In the genomic region with DNA sequence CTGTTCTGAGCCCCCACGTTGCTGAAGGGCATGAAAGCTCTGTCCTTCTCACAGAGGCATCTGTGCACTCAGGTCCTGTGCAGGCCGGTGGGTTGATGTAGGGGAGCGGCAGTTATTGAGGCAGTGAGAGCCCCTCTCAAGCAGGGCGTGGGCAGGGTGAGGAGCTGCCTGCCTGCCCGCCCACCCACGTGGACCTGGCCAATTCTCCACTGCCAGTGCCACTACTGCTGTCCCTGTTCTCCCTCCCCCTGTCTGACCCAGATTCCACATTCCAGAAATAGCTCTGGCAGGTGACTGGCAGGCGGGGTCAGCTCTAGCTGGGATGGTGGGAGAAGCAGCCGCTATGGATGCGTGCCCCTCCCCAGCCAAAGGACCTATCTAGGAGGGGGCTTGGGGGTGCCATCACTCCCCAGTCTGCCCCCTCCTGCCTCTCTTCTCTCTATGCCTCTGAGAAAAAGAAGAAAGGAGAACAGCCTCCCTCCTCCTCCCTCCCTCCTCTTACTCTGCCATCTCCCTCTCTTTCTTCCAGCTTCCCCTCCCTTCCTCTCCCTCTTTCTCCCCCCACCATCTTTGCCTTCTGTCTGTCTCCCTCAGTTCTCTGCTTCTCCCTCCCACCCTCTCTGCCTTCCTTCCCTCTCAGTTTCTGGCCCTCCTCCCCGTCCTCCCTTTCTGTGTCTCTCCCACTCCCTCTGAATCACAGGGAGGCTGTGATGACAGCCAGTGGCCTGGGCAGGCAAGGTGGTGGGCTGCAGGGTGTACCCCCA, we compare ENCODE assay signal across 8 cellular contexts.
DNase-seq lines count a peak whose midpoint lies in the region; ATAC-seq, FAIRE-seq and TF ChIP-seq lines count a peak whose summit lies in the region.
"Had no signal": no experiment of that assay in that cellular context is flagged by ENCODE, and none has a peak within 500 bp of the region (broad histone marks: within the 10 kb centered on the region; RNA-seq: fewer than 3 reads in every experiment).

No MANE protein-coding gene starts in this region.

- H3K79me2 ChIP-seq in PC-9 (ENCODE audit: low read depth) (no peaks in the 10 kb centered on the region), H1 (ENCODE audit: control insufficient read depth in 1 of 2, insufficient read depth in 2 of 2, low read length in 2 of 2) (no peaks in the 10 kb centered on the region)

- no peak overlapping the region for H3K14ac ChIP-seq in H1 (ENCODE audit: insufficient read length)

- H2BK12ac ChIP-seq in H1 (ENCODE audit: low read depth, low read length) = peak overlapping the region; percentile 62

- H4K91ac ChIP-seq in H1 (replicated peaks; ENCODE audit: insufficient read length, low read length) = peak overlapping the region; percentile 70

- H3F3A ChIP-seq in PC-9 (ENCODE audit: insufficient read depth, low read depth) = no peaks in the 10 kb centered on the region

- peak overlapping the region; percentile 12 for H3K4ac ChIP-seq in H1 (replicated peaks; ENCODE audit: insufficient read length, low read depth, low read length)

- H3K79me1 ChIP-seq in H1 (ENCODE audit: low read depth, low read length) = no peaks in the 10 kb centered on the region

- no peak overlapping the region for H3K23ac ChIP-seq in H1 (ENCODE audit: insufficient read length)

- no peaks in the 10 kb centered on the region for H3K36me3 Mint-ChIP-seq in mesothelial cell of epicardium
- H3K36me3 Mint-ChIP-seq in activated naive CD4-positive, alpha-beta T cell treated with anti-CD3 and anti-CD28 coated beads for 36 hours (ENCODE audit: low read depth) = no peaks in the 10 kb centered on the region

- H3K9me2 ChIP-seq in PC-9 (ENCODE audit: insufficient read depth) = no peaks in the 10 kb centered on the region

- no peak for TF ChIP-seq CTCF in PC-9 (conservative IDR thresholded peaks at IDR 0.05)
- TF ChIP-seq CTCF in H1 (IDR thresholded peaks at IDR 0.05; ENCODE audit: control extremely low read depth in 1 of 3, insufficient read depth in 1 of 3, low read depth in 1 of 3, low read length in 3 of 3) = no peak
- no peak for TF ChIP-seq CTCF in mesothelial cell of epicardium (IDR thresholded peaks at IDR 0.05; ENCODE audit: unreplicated experiment)
- TF ChIP-seq CTCF in tibial artery (IDR thresholded peaks at IDR 0.05) = no peak
- no peak for TF ChIP-seq CTCF in GM13976 (IDR thresholded peaks at IDR 0.05; ENCODE audit: borderline replicate concordance, control extremely low read depth, extremely low read depth, insufficient read depth, missing control alignments)

- H2BK15ac ChIP-seq in H1 (ENCODE audit: low read length) = no peak overlapping the region; the same call in 1 of the 2 replicates

- peak overlapping the region; percentile 62; the same call in 1 of the 2 replicates for H4K8ac ChIP-seq in H1 (ENCODE audit: extremely low read depth, insufficient read depth, low read length)

- ATAC-seq in GM19035 (IDR thresholded peaks at IDR 0.05; ENCODE audit: unreplicated experiment) = no peak
- ATAC-seq: activated CD4-positive, alpha-beta T cell treated with anti-CD3 and anti-CD28 coated beads for 36 hours had no signal

- DNase-seq in PC-9 = peak in 1 of 2 experiments; percentile 58
- peak in 1 of 2 experiments; percentile 54 for DNase-seq in H1 (ENCODE audit: low read depth in 1 of 2, low spot score in 2 of 2)
- DNase-seq in mesothelial cell of epicardium (ENCODE audit: low spot score in 2 of 2, unreplicated experiment in 2 of 2) = peak in 1 of 2 experiments; percentile 60
- DNase-seq in tibial artery = peak in 1 of 2 donors; percentile 74
- DNase-seq in GM13976 (ENCODE audit: low spot score) = no peak
- DNase-seq in activated naive CD4-positive, alpha-beta T cell treated with anti-CD3 and anti-CD28 coated beads for 36 hours = no peak
- DNase-seq: activated CD4-positive, alpha-beta T cell treated with anti-CD3 and anti-CD28 coated beads for 36 hours had no signal

- intact Hi-C loops in PC-9 (cut with micrococcal nuclease; ENCODE audit: unreplicated experiment) = no loop called here
- intact Hi-C loops in tibial artery (cut with DNase I; ENCODE audit: low total_unique reads) = no loop called here
- intact Hi-C loops in activated naive CD4-positive, alpha-beta T cell treated with anti-CD3 and anti-CD28 coated beads for 36 hours (cut with micrococcal nuclease) = no loop called here

- WGBS in H1 (ENCODE audit: extremely low coverage in 1 of 2, insufficient coverage in 1 of 2, insufficient read length in 1 of 2, insufficient replicate concordance in 2 of 2, low coverage in 1 of 2, low lambda C conversion rate in 2 of 2, missing lambda C conversion rate in 1 of 2), 2 experiments = 52% methylated on average over 10 of the region's 10 CpGs; no CpG with 5 or more reads in 1 of the 2 experiments

- H4K5ac ChIP-seq in H1 (ENCODE audit: insufficient read length, low read depth, low read length) = no peak overlapping the region

- H2BK120ac ChIP-seq in H1 (replicated peaks; ENCODE audit: low read depth, low read length) = no peak overlapping the region

- H3K4me1 ChIP-seq in PC-9 (replicated peaks; ENCODE audit: insufficient read depth) (peaks cover 7% of the 10 kb centered on the region), H1 (replicated peaks in 1 of 4; ENCODE audit: control insufficient read depth in 3 of 4, insufficient read depth in 4 of 4, low read length in 3 of 4) (peaks cover 3 to 12% (median 9%) of the 10 kb centered on the region in 4 experiments), tibial artery (peaks cover 0 to 16% (median 13%) of the 10 kb centered on the region in 4 donors)

- no peak for TF ChIP-seq EP300 in H1 (IDR thresholded peaks at IDR 0.05; ENCODE audit: borderline replicate concordance in 1 of 2, low read depth in 2 of 2, low read length in 2 of 2)

- H4K20me1 ChIP-seq in PC-9 (ENCODE audit: insufficient read depth) (no peaks in the 10 kb centered on the region), H1 (replicated peaks in 1 of 2; ENCODE audit: control insufficient read depth in 1 of 2, insufficient read depth in 2 of 2, low read length in 2 of 2) (no peaks in the 10 kb centered on the region)

- peak overlapping the region; percentile 7 for H3K4me3 Mint-ChIP-seq in mesothelial cell of epicardium
- no peak overlapping the region for H3K4me3 Mint-ChIP-seq in activated naive CD4-positive, alpha-beta T cell treated with anti-CD3 and anti-CD28 coated beads for 36 hours
- H3K4me3 Mint-ChIP-seq: activated CD4-positive, alpha-beta T cell treated with anti-CD3 and anti-CD28 coated beads for 36 hours had no signal

- H2AK5ac ChIP-seq in H1 (ENCODE audit: low read depth, low read length) = peak overlapping the region; percentile 83; the same call in 1 of the 2 replicates

- H3K27ac Mint-ChIP-seq in mesothelial cell of epicardium = peak overlapping the region; percentile 75
- H3K27ac Mint-ChIP-seq in activated naive CD4-positive, alpha-beta T cell treated with anti-CD3 and anti-CD28 coated beads for 36 hours = no peak overlapping the region
- H3K27ac Mint-ChIP-seq: activated CD4-positive, alpha-beta T cell treated with anti-CD3 and anti-CD28 coated beads for 36 hours had no signal

- peak overlapping the region; percentile 64 for H3K18ac ChIP-seq in H1 (ENCODE audit: extremely low read depth, low read length)

- H3K9me3 Mint-ChIP-seq in mesothelial cell of epicardium = peaks cover 8% of the 10 kb centered on the region
- no peaks in the 10 kb centered on the region for H3K9me3 Mint-ChIP-seq in activated naive CD4-positive, alpha-beta T cell treated with anti-CD3 and anti-CD28 coated beads for 36 hours

- POLR2A ChIA-PET in PC-9 (lab: Charles Lee; ENCODE audit: unreplicated experiment) = interaction anchor here (0.5 to 0.6 kb wide), 3 partner anchors 16 to 1170 kb away, joined by 4 to 14 read pairs (median 4); a partner anchor contains a TSS
- POLR2A ChIA-PET in H1 (lab: Charles Lee; ENCODE audit: partially characterized antibody) = interaction anchor here (0.9 to 1.3 kb wide), 4 partner anchors 8 to 37 kb away, joined by 3 to 4 read pairs (median 3); no protein-coding TSS in a partner anchor

- CTCF ChIA-PET in PC-9 (lab: Charles Lee) = interaction anchor here (0.5 to 0.6 kb wide), 2 partner anchors 17 to 432 kb away, joined by 3 read pairs; no protein-coding TSS in a partner anchor
- CTCF ChIA-PET in H1 (lab: Charles Lee; ENCODE audit: partially characterized antibody) = interaction anchor here (0.6 to 5.9 kb wide), 3 partner anchors 15 to 263 kb away, joined by 3 to 29 read pairs (median 3); no protein-coding TSS in a partner anchor
- CTCF ChIA-PET in activated naive CD4-positive, alpha-beta T cell treated with anti-CD3 and anti-CD28 coated beads for 36 hours (lab: Charles Lee) = interaction anchor here (0.9 kb wide), 1 partner anchor 255 kb away, joined by 3 read pairs; no protein-coding TSS in a partner anchor

- H3K36me3 ChIP-seq in PC-9 (ENCODE audit: low read depth) = no peaks in the 10 kb centered on the region
- H3K36me3 ChIP-seq in H1 (ENCODE audit: control insufficient read depth in 2 of 4, insufficient read depth in 4 of 4, low read length in 3 of 4) = no peaks in the 10 kb centered on the region
- H3K36me3 ChIP-seq in tibial artery = no peaks in the 10 kb centered on the region

- in situ Hi-C loops in GM13976 (cut with MboI; ENCODE audit: low sequenced_read_pairs, unreplicated experiment) = no loop called here

- TF ChIP-seq RAD21 in H1 (IDR thresholded peaks at IDR 0.05 in 1 of 2, conservative IDR thresholded peaks at IDR 0.05 in 1 of 2; ENCODE audit: low read depth in 2 of 2, low read length in 2 of 2) = no peak

- peaks cover 21% of the 10 kb centered on the region for H3K4me1 Mint-ChIP-seq in mesothelial cell of epicardium
- H3K4me1 Mint-ChIP-seq in activated naive CD4-positive, alpha-beta T cell treated with anti-CD3 and anti-CD28 coated beads for 36 hours (ENCODE audit: low read depth) = no peaks in the 10 kb centered on the region
- H3K4me1 Mint-ChIP-seq: activated CD4-positive, alpha-beta T cell treated with anti-CD3 and anti-CD28 coated beads for 36 hours had no signal

- no peak overlapping the region for H3K56ac ChIP-seq in H1 (replicated peaks; ENCODE audit: insufficient read length, low read depth, low read length)

- peak overlapping the region; percentile 53 for H2BK5ac ChIP-seq in H1 (ENCODE audit: low read depth, low read length)

- BruUV-seq in PC-9 (replicated peaks; lab: Mats Ljungman, UMichigan) = no TSS peak

- no peaks in the 10 kb centered on the region for H3K27me3 Mint-ChIP-seq in mesothelial cell of epicardium (ENCODE audit: low read depth)
- no peaks in the 10 kb centered on the region for H3K27me3 Mint-ChIP-seq in activated naive CD4-positive, alpha-beta T cell treated with anti-CD3 and anti-CD28 coated beads for 36 hours (ENCODE audit: low read depth)
- H3K27me3 Mint-ChIP-seq: activated CD4-positive, alpha-beta T cell treated with anti-CD3 and anti-CD28 coated beads for 36 hours had no signal

- H3K4me2 ChIP-seq in PC-9 (peak overlapping the region; percentile 8; the same call in 1 of the 2 replicates), H1 (ENCODE audit: insufficient read depth in 1 of 2, low read depth in 2 of 2, low read length in 2 of 2) (peak overlapping the region; percentile 41 to 49)

- no peaks in the 10 kb centered on the region for H3K9me3 ChIP-seq in PC-9 (ENCODE audit: insufficient read depth, low read depth)
- H3K9me3 ChIP-seq in H1 (ENCODE audit: insufficient read depth in 2 of 2, low read depth in 1 of 2, low read length in 1 of 2) = no peaks in the 10 kb centered on the region
- H3K9me3 ChIP-seq in tibial artery = no peaks in the 10 kb centered on the region

- H3K27ac ChIP-seq in PC-9 = no peak overlapping the region
- H3K27ac ChIP-seq in H1 (ENCODE audit: low read depth, low read length) = peak overlapping the region; percentile 6; the same call in 1 of the 2 replicates
- peak overlapping the region; percentile 55 to 64 for H3K27ac ChIP-seq in tibial artery

- no peak overlapping the region for H3K4me3 ChIP-seq in PC-9
- no peak overlapping the region for H3K4me3 ChIP-seq in H1 (ENCODE audit: extremely low read depth in 1 of 4, insufficient read depth in 2 of 4, low read depth in 3 of 4, low read length in 4 of 4)
- H3K4me3 ChIP-seq in tibial artery = peak overlapping the region in 1 of 2 donors; percentile 11

- no peak for FAIRE-seq in H1 (lab: Jason Lieb, UNC)

- TF ChIP-seq POLR2A in H1 (IDR thresholded peaks at IDR 0.05; ENCODE audit: control extremely low read depth in 1 of 2, low read depth in 2 of 2, low read length in 2 of 2) = no peak

- H2AFZ ChIP-seq in PC-9 (no peak overlapping the region), H1 (ENCODE audit: low read length) (no peak overlapping the region; the same call in 1 of the 2 replicates)

- peak overlapping the region in 2 of 4 experiments; percentile 28 to 36; a peak in 1 of 7 replicates for H3K9ac ChIP-seq in H1 (replicated peaks in 1 of 4; ENCODE audit: extremely low read depth in 1 of 4, low read depth in 3 of 4, low read length in 3 of 4)

- no peaks in the 10 kb centered on the region for H3K27me3 ChIP-seq in PC-9 (ENCODE audit: insufficient read depth, low read depth)
- H3K27me3 ChIP-seq in H1 (replicated peaks in 1 of 4; ENCODE audit: control insufficient read depth in 3 of 4, extremely low read depth in 1 of 4, insufficient read depth in 3 of 4, low read length in 3 of 4) = no peaks in the 10 kb centered on the region
- no peaks in the 10 kb centered on the region for H3K27me3 ChIP-seq in tibial artery

- peak overlapping the region; percentile 43; the same call in 1 of the 2 replicates for H2BK20ac ChIP-seq in H1 (ENCODE audit: low read length)

- H3K23me2 ChIP-seq in H1 (ENCODE audit: low read depth, low read length) = no peaks in the 10 kb centered on the region; the same call in 1 of the 2 replicates
